ENCODE assay signal across 13 cellular contexts in the genomic region with DNA sequence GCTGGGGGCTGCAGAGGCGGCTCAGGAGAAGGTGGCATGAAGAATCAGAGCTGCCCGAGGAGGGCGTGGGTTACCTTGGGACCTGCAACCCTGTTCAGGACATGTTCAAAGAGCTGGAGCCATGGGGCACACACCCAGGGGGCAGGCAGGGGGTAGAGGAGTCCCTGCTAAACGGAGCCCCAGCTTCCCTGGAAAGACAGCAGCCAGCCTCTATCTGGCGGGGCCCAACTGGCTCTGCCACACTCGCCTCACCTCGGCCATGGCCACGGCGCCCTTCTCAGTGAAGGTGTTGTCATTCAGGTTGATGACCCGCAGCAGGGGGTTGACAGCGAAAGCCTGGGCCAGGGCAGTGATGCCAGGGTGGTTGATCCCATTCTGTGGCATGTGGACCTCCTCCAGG.
"Had no signal": no experiment of that assay in that cellular context is flagged by ENCODE, and none has a peak within 500 bp of the region (broad histone marks: within the 10 kb centered on the region; RNA-seq: fewer than 3 reads in every experiment).

No MANE protein-coding gene starts in this region.

- H3K4me3 Mint-ChIP-seq: activated CD8-positive, alpha-beta T cell treated with anti-CD3 and anti-CD28 coated beads for 36 hours; effector memory CD8-positive, alpha-beta T cell; stimulated activated effector memory CD8-positive, alpha-beta T cell treated with anti-CD3 and anti-CD28 coated beads, Interleukin-12 subunit alpha, Interleukin-12 subunit beta, amount 100 ng/mL, for 72 hours had no signal

- H3K4me1 Mint-ChIP-seq: stimulated activated effector memory CD8-positive, alpha-beta T cell treated with anti-CD3 and anti-CD28 coated beads, Interleukin-12 subunit alpha, Interleukin-12 subunit beta, amount 100 ng/mL, for 72 hours had no signal

- H3K27ac Mint-ChIP-seq: activated CD8-positive, alpha-beta T cell treated with anti-CD3 and anti-CD28 coated beads for 36 hours; stimulated activated effector memory CD8-positive, alpha-beta T cell treated with anti-CD3 and anti-CD28 coated beads, Interleukin-12 subunit alpha, Interleukin-12 subunit beta, amount 100 ng/mL, for 72 hours had no signal

- H3K27me3 Mint-ChIP-seq: activated CD8-positive, alpha-beta T cell treated with anti-CD3 and anti-CD28 coated beads for 36 hours; effector memory CD8-positive, alpha-beta T cell had no signal

- H3K27me3 ChIP-seq: heart right ventricle, tibial artery had no signal

- H3K4me1 ChIP-seq: lower lobe of right lung, tibial artery had no signal

- H3K4me3 ChIP-seq: heart right ventricle, lower lobe of right lung, tibial artery had no signal

- ATAC-seq: activated CD8-positive, alpha-beta T cell treated with anti-CD3 and anti-CD28 coated beads for 36 hours; effector memory CD8-positive, alpha-beta T cell; heart right ventricle; left cardiac atrium; lower lobe of right lung; stimulated activated effector memory CD8-positive, alpha-beta T cell treated with anti-CD3 and anti-CD28 coated beads, Interleukin-12 subunit alpha, Interleukin-12 subunit beta, amount 100 ng/mL, for 72 hours had no signal

- DNase-seq: activated CD4-positive, alpha-beta T cell treated with anti-CD3 and anti-CD28 coated beads for 4 hours; activated CD8-positive, alpha-beta memory T cell treated with anti-CD3 and anti-CD28 coated beads, Interleukin-2, amount 50 U/mL, for 4 hours; activated CD8-positive, alpha-beta T cell treated with anti-CD3 and anti-CD28 coated beads for 36 hours; activated gamma-delta T cell treated with Interleukin-2 at 50 U/mL for 16 hours; anterior cingulate cortex; effector memory CD8-positive, alpha-beta T cell; foreskin melanocyte; heart right ventricle; left cardiac atrium; lower lobe of right lung; T-helper 1 cell; tibial artery had no signal

- H3K27ac ChIP-seq: lower lobe of right lung, tibial artery had no signal

- H3K9me3 ChIP-seq: heart right ventricle, lower lobe of right lung, tibial artery had no signal

- H3K9me3 Mint-ChIP-seq: activated CD8-positive, alpha-beta T cell treated with anti-CD3 and anti-CD28 coated beads for 36 hours; effector memory CD8-positive, alpha-beta T cell; stimulated activated effector memory CD8-positive, alpha-beta T cell treated with anti-CD3 and anti-CD28 coated beads, Interleukin-12 subunit alpha, Interleukin-12 subunit beta, amount 100 ng/mL, for 72 hours had no signal
